ENCODE assay signal across 8 cellular contexts in genomic region chr6:34888441-34888820, GRCh38. TPM values are rescaled to one million over a fixed set of nuclear protein-coding genes. Genes with fewer than 3 reads are reported as not detected.
A peak's percentile ranks its signal among the peaks of the same experiment; 100 is the strongest.
DNase-seq lines count a peak whose midpoint lies in the region; ATAC-seq, FAIRE-seq and TF ChIP-seq lines count a peak whose summit lies in the region.

No MANE protein-coding gene starts in this region.

- POLR2A ChIA-PET in GM12878 (lab: Charles Lee): interaction anchor here (0.5 to 1.7 kb wide), 11 partner anchors 10 to 1217 kb away, joined by 3 to 7 read pairs (median 3); partner anchors contain the start of genes BLTP3A and SNRPC

- H3K27me3 ChIP-seq in heart right ventricle (no peaks in the 10 kb centered on the region), GM12878 (replicated peaks in 1 of 2; ENCODE audit: control insufficient read depth in 2 of 2, insufficient read depth in 2 of 2, low read length in 1 of 2) (no peaks in the 10 kb centered on the region), lung (ENCODE audit: control insufficient read depth, insufficient read depth) (no peaks in the 10 kb centered on the region)

- CTCF ChIA-PET in GM12878 (lab: Yijun Ruan, JAX): interaction anchor here (0.8 to 2.6 kb wide), 7 partner anchors 15 to 429 kb away, joined by 3 to 11 read pairs (median 5); partner anchors contain the start of gene BLTP3A

- H3K27ac ChIP-seq in heart right ventricle (peak overlapping the region; percentile 62 to 93 (median 87)), GM12878 (ENCODE audit: control insufficient read depth, insufficient read depth) (peak overlapping the region; percentile 88), lung (ENCODE audit: low read depth in 1 of 2, low read length in 1 of 2) (peak overlapping the region; percentile 94), urinary bladder (ENCODE audit: low read depth) (peak overlapping the region; percentile 84)

- TF ChIP-seq CTCF in heart right ventricle (IDR thresholded peaks at IDR 0.05) (no peak), GM12878 (IDR thresholded peaks at IDR 0.05 in 2 of 3, conservative IDR thresholded peaks at IDR 0.05 in 1 of 3; ENCODE audit: control insufficient read depth in 2 of 3, extremely low read depth in 1 of 3, insufficient read depth in 1 of 3, low read depth in 3 of 3, low read length in 3 of 3) (no peak), lung (IDR thresholded peaks at IDR 0.05; ENCODE audit: control extremely low read depth, extremely low read depth) (no peak)

- no peaks in the 10 kb centered on the region for H4K20me1 ChIP-seq in GM12878 (ENCODE audit: control insufficient read depth, insufficient read depth)

- peaks cover 26% of the 10 kb centered on the region for H3K79me2 ChIP-seq in GM12878 (ENCODE audit: control insufficient read depth, insufficient read depth, low read length)

- ATAC-seq in heart right ventricle: no peak
- no peak for ATAC-seq in Right ventricle myocardium superior (ENCODE audit: poor library complexity)
- ATAC-seq in GM12878: no peak
- ATAC-seq in lung (ENCODE audit: insufficient read depth, low FRiP score): no peak

- in situ Hi-C loops in GM12878 (cut with MboI): no loop called here

- H3K4me1 ChIP-seq in heart right ventricle (peaks cover 8 to 61% (median 35%) of the 10 kb centered on the region in 9 donors), GM12878 (ENCODE audit: control insufficient read depth, insufficient read depth, low read length) (peaks cover 5% of the 10 kb centered on the region), lung (ENCODE audit: control insufficient read depth in 2 of 2, insufficient read depth in 2 of 2, low read length in 2 of 2) (peaks cover 3 to 18% of the 10 kb centered on the region in 2 donors), urinary bladder (ENCODE audit: insufficient read depth) (no peaks in the 10 kb centered on the region)

- DNase-seq in heart right ventricle: no peak
- DNase-seq in Right ventricle myocardium superior: no peak
- DNase-seq in GM12878 (ENCODE audit: low read depth, low spot score): no peak
- DNase-seq in lung (ENCODE audit: low spot score): no peak
- no peak for DNase-seq in NCI-H146 treated with DMSO at 0.1 percent for 48 hours (lab: John Stamatoyannopoulos, UW; ENCODE audit: unreplicated experiment)
- no peak for DNase-seq in NCI-H748 (lab: John Stamatoyannopoulos, UW; ENCODE audit: unreplicated experiment)
- no peak for DNase-seq in HPDE6-E6E7 (ENCODE audit: extremely low spot score)

- TF ChIP-seq POLR2A in GM12878 (IDR thresholded peaks at IDR 0.05; ENCODE audit: low read depth, low read length): no peak

- RAD21 ChIA-PET in GM12878 (lab: Charles Lee; ENCODE audit: unreplicated experiment): interaction anchor here (0.5 to 3.4 kb wide), 10 partner anchors 9 to 1307 kb away, joined by 3 to 13 read pairs (median 4); partner anchors contain the start of genes BLTP3A and SNRPC

- WGBS in heart right ventricle, 2 donors: 0 to 1% methylated on average over 7 of the region's 7 CpGs
- 0% methylated on average over 7 of the region's 7 CpGs for WGBS in GM12878 (ENCODE audit: insufficient coverage, insufficient replicate concordance, low lambda C conversion rate, missing lambda C conversion rate)
- 0% methylated on average over 7 of the region's 7 CpGs for WGBS in lung, 2 donors
- under 1% methylated on average over 7 of the region's 7 CpGs for WGBS in urinary bladder

- peak overlapping the region; percentile 99 for H3K9ac ChIP-seq in GM12878 (ENCODE audit: control insufficient read depth, insufficient read depth, low read length)

- TF ChIP-seq RAD21 in GM12878 (IDR thresholded peaks at IDR 0.05; ENCODE audit: insufficient read depth, low read depth, low read length): no peak

- SMC1A ChIA-PET in GM12878 (lab: Charles Lee; ENCODE audit: uncharacterized antibody, unreplicated experiment): interaction anchor here (1.0 to 2.1 kb wide), 11 partner anchors 14 to 251 kb away, joined by 3 to 8 read pairs (median 4); partner anchors contain the start of gene SNRPC

- peaks cover 0 to 5% (median 0%) of the 10 kb centered on the region in 11 donors for H3K9me3 ChIP-seq in heart right ventricle
- H3K9me3 ChIP-seq in GM12878 (replicated peaks; ENCODE audit: control insufficient read depth, insufficient read depth, low read length): no peaks in the 10 kb centered on the region
- no peaks in the 10 kb centered on the region for H3K9me3 ChIP-seq in lung (ENCODE audit: control insufficient read depth in 2 of 2, insufficient read depth in 1 of 2, low read length in 1 of 2)

- TF ChIP-seq EP300 in GM12878 (IDR thresholded peaks at IDR 0.05; ENCODE audit: borderline replicate concordance in 1 of 2, control insufficient read depth in 1 of 2, low read depth in 2 of 2, low read length in 2 of 2): no peak

- TSS peak; percentile 91 for BruUV-seq in GM12878 (replicated peaks; lab: Mats Ljungman, UMichigan)

- H3K4me3 ChIP-seq in heart right ventricle (peak overlapping the region; percentile 62 to 92 (median 78)), GM12878 (peak overlapping the region; percentile 97), lung (peak overlapping the region; percentile 84), urinary bladder (ENCODE audit: low read depth, low read length) (peak overlapping the region; percentile 100)

- H3K4me2 ChIP-seq in GM12878 (ENCODE audit: control insufficient read depth, insufficient read depth): peak overlapping the region; percentile 89

- intact Hi-C loops in heart right ventricle (cut with DNase I) (loop anchor here in 5 of 10 donors (1.0 to 10.0 kb wide), 9 partner anchors 69 to 256 kb away; partner anchors contain the start of genes SNRPC (in 2 of the 5), TCP11 (in 2 of the 5) and BLTP3A (in 1 of the 5)), Right ventricle myocardium superior (cut with DNase I) (loop anchor here (5.0 kb wide), 1 partner anchor 74 kb away; no protein-coding TSS in a partner anchor), GM12878 (cut with micrococcal nuclease; ENCODE audit: unreplicated experiment) (loop anchor here (5.0 to 10.0 kb wide), 3 partner anchors 96 to 234 kb away; partner anchors contain the start of genes BLTP3A and ILRUN)

- no peak for FAIRE-seq in GM12878 (lab: Jason Lieb, UNC)

- H2AFZ ChIP-seq in GM12878 (ENCODE audit: control insufficient read depth, low read depth, low read length): peak overlapping the region; percentile 99

- H3K36me3 ChIP-seq in heart right ventricle (peaks cover 0 to 25% (median 0%) of the 10 kb centered on the region in 9 donors), GM12878 (ENCODE audit: control insufficient read depth in 2 of 2, insufficient read depth in 2 of 2, low read length in 1 of 2) (no peaks in the 10 kb centered on the region), lung (ENCODE audit: control insufficient read depth in 2 of 2, insufficient read depth in 2 of 2, low read length in 2 of 2) (peaks cover 1 to 3% of the 10 kb centered on the region in 2 donors), urinary bladder (ENCODE audit: insufficient read depth) (no peaks in the 10 kb centered on the region)

TF ChIP-seq in GM12878, 131 proteins besides CTCF, POLR2A, EP300 and RAD21 (continues in another document):
- TF ChIP-seq IKZF2 (IDR thresholded peaks at IDR 0.05): no peak

RNA-seq across cellular contexts. Expression of gene TAF11, which starts 0.6 kb away (rescaled TPM):
- 10 to 100 TPM; 16.3 to 22.1 (median 17.6) TPM for total RNA-seq in heart right ventricle
- polyA plus RNA-seq in heart right ventricle: 10 to 100 TPM; 24.9 to 50.2 TPM
- total RNA-seq in Right ventricle myocardium superior: 13.7 TPM
- 17.4 and 18.4 TPM in 2 replicates for total RNA-seq in GM12878 (2013; cell fraction: nucleolus; rRNA removed)
- total RNA-seq in GM12878 (2014; rRNA removed): 32.3 and 34.4 TPM in 2 replicates
- 38.4 and 40.3 TPM in 2 replicates for total RNA-seq in GM12878 (2014; rRNA removed; fragmentation: Illumina TruSeq; extraction: Trizol)
- 27.9 and 30.3 TPM in 2 replicates for total RNA-seq in GM12878 (2021)
- 22.4 TPM for polyA plus RNA-seq in GM12878 (2011; ENCODE audit: low read depth)
- polyA plus RNA-seq in GM12878 (2011; rRNA removed): 59.2 and 79.7 TPM in 2 replicates
- polyA plus RNA-seq in GM12878 (2011; cell fraction: cytosol; rRNA removed): 27.5 and 33.6 TPM in 2 replicates
- 32.4 and 36.3 TPM in 2 replicates for polyA plus RNA-seq in GM12878 (2011; cell fraction: nucleus; rRNA removed)
- polyA plus RNA-seq in GM12878 (2012): 27.1 and 31.5 TPM in 2 replicates
- 43.0 and 43.6 TPM in 2 replicates for polyA plus RNA-seq in GM12878 (2014; fragmentation: Illumina TruSeq; extraction: Trizol)
- 10 to 100 TPM; 24.6 to 31.7 TPM for polyA plus RNA-seq in GM12878 (2014; fragmentation: Nextera tagmentation; extraction: Ambion mirVana)
- 33.5 and 36.8 TPM in 2 replicates for polyA plus RNA-seq in GM12878 (2014; rRNA removed)
- polyA plus RNA-seq in GM12878 (2016; fragmentation: Nextera tagmentation; extraction: Ambion mirVana): 10 to 100 TPM; 26.9 to 27.9 TPM
- polyA minus RNA-seq in GM12878 (2011; rRNA and poly(A)+ RNA removed): 11.8 and 12.0 TPM in 2 replicates
- polyA minus RNA-seq in GM12878 (2011; cell fraction: cytosol; rRNA and poly(A)+ RNA removed): 7.2 and 8.4 TPM in 2 replicates
- polyA minus RNA-seq in GM12878 (2011; cell fraction: nucleus; rRNA and poly(A)+ RNA removed): 10.2 and 17.5 TPM in 2 replicates
- total RNA-seq in lung: 10 to 100 TPM; 17.3 to 30.5 TPM
- 10 to 100 TPM; 28.2 to 30.2 TPM for polyA plus RNA-seq in lung
- 24.2 TPM for total RNA-seq in urinary bladder
- polyA plus RNA-seq in urinary bladder: 36.4 TPM

RNA-seq across cellular contexts. Expression of gene ANKS1A, which starts 0.6 kb away (rescaled TPM):
- total RNA-seq in heart right ventricle (10 to 100 TPM; 24.7 to 36.3 (median 30.9) TPM), Right ventricle myocardium superior (25.0 TPM), GM12878 (2014; rRNA removed) (3.9 TPM in 2 replicates), GM12878 (2014; rRNA removed; fragmentation: Illumina TruSeq; extraction: Trizol) (2.3 and 2.8 TPM in 2 replicates), GM12878 (2021) (6.3 and 7.0 TPM in 2 replicates), lung (10 to 100 TPM; 33.1 to 40.6 TPM), urinary bladder (21.9 TPM)
- polyA plus RNA-seq in heart right ventricle (10 to 100 TPM in 1 of 2 donors, 1 to 10 TPM in 1; 7.1 to 17.8 TPM), GM12878 (2011; rRNA removed) (2.1 and 3.4 TPM in 2 replicates), GM12878 (2014; fragmentation: Illumina TruSeq; extraction: Trizol) (3.6 and 4.0 TPM in 2 replicates), GM12878 (2014; fragmentation: Nextera tagmentation; extraction: Ambion mirVana) (under 1 TPM; 0.60 to 0.93 TPM), GM12878 (2014; rRNA removed) (3.2 and 4.3 TPM in 2 replicates), GM12878 (2016; fragmentation: Nextera tagmentation; extraction: Ambion mirVana) (1 to 10 TPM; 1.9 to 2.2 TPM), lung (10 to 100 TPM; 10.4 to 15.4 TPM), urinary bladder (38.0 TPM)
- total RNA-seq in GM12878 (2013; cell fraction: nucleolus; rRNA removed): 18.2 and 19.5 TPM in 2 replicates
- polyA plus RNA-seq in GM12878 (2011; ENCODE audit: low read depth): 1.3 TPM
- polyA plus RNA-seq in GM12878 (2011; cell fraction: cytosol; rRNA removed): 2.4 and 2.9 TPM in 2 replicates
- 8.1 and 11.5 TPM in 2 replicates for polyA plus RNA-seq in GM12878 (2011; cell fraction: nucleus; rRNA removed)
- 2.2 and 3.8 TPM in 2 replicates for polyA plus RNA-seq in GM12878 (2012)
- polyA minus RNA-seq in GM12878 (2011; rRNA and poly(A)+ RNA removed): 8.0 and 10.3 TPM in 2 replicates
- polyA minus RNA-seq in GM12878 (2011; cell fraction: cytosol; rRNA and poly(A)+ RNA removed): 1.7 and 2.4 TPM in 2 replicates
- 5.1 and 10.2 TPM in 2 replicates for polyA minus RNA-seq in GM12878 (2011; cell fraction: nucleus; rRNA and poly(A)+ RNA removed)
